9 cellular contexts compared by ENCODE assay signal in the genomic region with DNA sequence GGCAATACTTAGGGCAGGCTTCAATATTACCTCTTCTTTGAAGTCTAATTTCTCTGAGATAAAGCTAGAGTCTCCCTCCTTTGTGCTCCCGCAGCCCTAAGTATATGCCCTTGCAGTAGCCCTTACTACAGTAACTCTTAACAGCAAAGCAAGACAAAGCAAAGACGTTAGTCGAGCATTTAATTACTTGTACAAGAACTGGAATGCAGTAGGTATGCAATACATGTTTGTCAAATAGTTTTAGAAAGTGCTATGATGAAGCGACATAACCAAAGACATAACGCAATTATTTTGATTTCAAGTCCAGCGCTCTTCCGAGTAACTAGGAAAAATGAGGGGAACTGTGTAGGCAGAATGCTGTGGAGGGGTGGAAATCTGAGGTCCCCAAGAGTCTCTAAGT. TPM values are rescaled to one million over a fixed set of nuclear protein-coding genes. Genes with fewer than 3 reads are reported as not detected.
DNase-seq lines count a peak whose midpoint lies in the region; ATAC-seq and TF ChIP-seq lines count a peak whose summit lies in the region.
"Had no signal": no experiment of that assay in that cellular context is flagged by ENCODE, and none has a peak within 500 bp of the region (broad histone marks: within the 10 kb centered on the region; RNA-seq: fewer than 3 reads in every experiment).

No MANE protein-coding gene starts in this region.

- H3K36me3 ChIP-seq in sigmoid colon (peaks cover 0 to 20% (median under 1%) of the 10 kb centered on the region in 4 donors), mucosa of descending colon (ENCODE audit: low read depth) (no peaks in the 10 kb centered on the region)

- H3K4me3 ChIP-seq in right cardiac atrium (ENCODE audit: low read length) (peak overlapping the region; percentile 66), sigmoid colon (peak overlapping the region; percentile 91 to 98 (median 94)), mucosa of descending colon (no peak overlapping the region)

- no peaks in the 10 kb centered on the region for H3K9me3 ChIP-seq in right cardiac atrium (ENCODE audit: control insufficient read depth, low read length)
- H3K9me3 ChIP-seq in sigmoid colon: no peaks in the 10 kb centered on the region
- no peaks in the 10 kb centered on the region for H3K9me3 ChIP-seq in mucosa of descending colon

- ATAC-seq in right cardiac atrium (no peak), GM21447 (IDR thresholded peaks at IDR 0.05; ENCODE audit: unreplicated experiment) (no peak), mucosa of descending colon (no peak)
- ATAC-seq: natural killer cell treated with Interleukin-12 subunit alpha and Interleukin-12 subunit beta and Interleukin-15 and Interleukin-18, amount 100 ng/mL, for 72 hours had no signal

- TF ChIP-seq POLR2A in sigmoid colon (IDR thresholded peaks at IDR 0.05): no peak

- no peaks in the 10 kb centered on the region for H3K4me1 ChIP-seq in right cardiac atrium (ENCODE audit: control insufficient read depth, insufficient read depth, low read length)
- H3K4me1 ChIP-seq in sigmoid colon: peaks cover 0 to 45% (median 40%) of the 10 kb centered on the region in 4 donors
- peaks cover 16% of the 10 kb centered on the region for H3K4me1 ChIP-seq in mucosa of descending colon (ENCODE audit: low read depth)

- TF ChIP-seq CTCF in sigmoid colon (IDR thresholded peaks at IDR 0.05) (no peak), mucosa of descending colon (IDR thresholded peaks at IDR 0.05) (no peak)

- DNase-seq in ELR (ENCODE audit: low read depth): peak; percentile 20
- DNase-seq in RKO (ENCODE audit: low spot score): peak; percentile 13
- no peak for DNase-seq in right cardiac atrium
- DNase-seq in sigmoid colon: no peak
- no peak for DNase-seq in NCI-H1048 (lab: John Stamatoyannopoulos, UW)
- DNase-seq in mucosa of descending colon: no peak
- no peak for DNase-seq in NCI-H524 (lab: John Stamatoyannopoulos, UW)

- no peak for TF ChIP-seq EP300 in sigmoid colon (IDR thresholded peaks at IDR 0.05)

- intact Hi-C loops in right cardiac atrium (cut with DNase I) (no loop called here), sigmoid colon (cut with DNase I) (loop anchor here (5.0 to 10.0 kb wide), 4 partner anchors 108 to 430 kb away; a partner anchor contains a TSS), mucosa of descending colon (cut with DNase I, micrococcal nuclease) (no loop called here)

- H3K27ac ChIP-seq in right cardiac atrium (ENCODE audit: low read length): no peak overlapping the region
- peak overlapping the region; percentile 90 to 95 (median 94) for H3K27ac ChIP-seq in sigmoid colon

- no peaks in the 10 kb centered on the region for H3K27me3 ChIP-seq in right cardiac atrium (ENCODE audit: control insufficient read depth, insufficient read depth)
- no peaks in the 10 kb centered on the region for H3K27me3 ChIP-seq in sigmoid colon

- WGBS in right cardiac atrium: 16% methylated on average over 7 of the region's 7 CpGs
- WGBS in sigmoid colon, 2 donors: 58 to 73% methylated on average over 7 of the region's 7 CpGs

RNA-seq across cellular contexts. Expression of a gene that starts 1.6 kb away (rescaled TPM):
- 10 to 100 TPM; 12.8 to 17.8 (median 15.3) TPM for total RNA-seq in right cardiac atrium
- polyA plus RNA-seq in right cardiac atrium: 11.1 TPM
- total RNA-seq in sigmoid colon: 10 to 100 TPM; 15.3 to 23.3 (median 19.1) TPM
- 10 to 100 TPM in 1 of 3 donors, 1 to 10 TPM in 2; 1.8 to 18.4 (median 6.2) TPM for polyA plus RNA-seq in sigmoid colon
- total RNA-seq in mucosa of descending colon: 10 to 100 TPM in 2 of 3 donors, 1 to 10 TPM in 1; 8.0 to 20.0 (median 14.5) TPM

RNA-seq across cellular contexts. Expression of a gene that starts 1.8 kb away (rescaled TPM):
- total RNA-seq in right cardiac atrium (10 to 100 TPM in 1 of 4 donors, 1 to 10 TPM in 3; 5.9 to 11.3 (median 7.5) TPM), sigmoid colon (1 to 10 TPM; 2.2 to 6.9 (median 4.2) TPM), mucosa of descending colon (1 to 10 TPM; 4.4 to 9.8 (median 7.1) TPM)
- polyA plus RNA-seq in right cardiac atrium (3.8 TPM), sigmoid colon (1 to 10 TPM; 2.3 to 5.2 (median 2.4) TPM)

RNA-seq across cellular contexts. Expression of a gene that starts 19.5 kb away (rescaled TPM):
- total RNA-seq in right cardiac atrium (under 1 TPM in 1 of 4 donors, not detected in 3; 0.06 TPM), sigmoid colon (not detected), mucosa of descending colon (not detected)
- polyA plus RNA-seq in right cardiac atrium (not detected), sigmoid colon (under 1 TPM in 1 of 3 donors, not detected in 2; 0.04 TPM)

RNA-seq across cellular contexts. Expression of a gene that starts 25.2 kb away (rescaled TPM):
- not detected for total RNA-seq in right cardiac atrium
- polyA plus RNA-seq in right cardiac atrium: 0.79 TPM
- total RNA-seq in sigmoid colon: not detected
- under 1 TPM in 1 of 3 donors, not detected in 2; 0.03 TPM for polyA plus RNA-seq in sigmoid colon
- total RNA-seq in mucosa of descending colon: under 1 TPM in 1 of 3 donors, not detected in 2; 0.09 TPM
- total RNA-seq: natural killer cell treated with Interleukin-12 subunit alpha and Interleukin-12 subunit beta and Interleukin-15 and Interleukin-18, amount 100 ng/mL, for 72 hours had no signal

RNA-seq across cellular contexts. Expression of a gene that starts 51.7 kb away (rescaled TPM):
- total RNA-seq in right cardiac atrium (1 to 10 TPM; 3.4 to 6.8 (median 5.7) TPM), sigmoid colon (10 to 100 TPM in 2 of 4 donors, 1 to 10 TPM in 2; 7.9 to 18.6 (median 11.9) TPM), mucosa of descending colon (10 to 100 TPM; 15.3 to 17.9 (median 16.7) TPM)
- polyA plus RNA-seq in right cardiac atrium (2.2 TPM), sigmoid colon (10 to 100 TPM in 1 of 3 donors, 1 to 10 TPM in 2; 3.5 to 12.0 (median 6.3) TPM)

Comparison
In these comparisons a context has a peak if more than half of its experiments do, and no peak if none do; other contexts are left out.
1. DNase-seq: peak in ELR (single experiment) and RKO (single experiment); none in right cardiac atrium (0 of 3), sigmoid colon (single experiment), NCI-H1048 (single experiment), mucosa of descending colon (0 of 3) and NCI-H524 (0 of 2).